8 cellular contexts compared by ENCODE assay signal in the genomic region with DNA sequence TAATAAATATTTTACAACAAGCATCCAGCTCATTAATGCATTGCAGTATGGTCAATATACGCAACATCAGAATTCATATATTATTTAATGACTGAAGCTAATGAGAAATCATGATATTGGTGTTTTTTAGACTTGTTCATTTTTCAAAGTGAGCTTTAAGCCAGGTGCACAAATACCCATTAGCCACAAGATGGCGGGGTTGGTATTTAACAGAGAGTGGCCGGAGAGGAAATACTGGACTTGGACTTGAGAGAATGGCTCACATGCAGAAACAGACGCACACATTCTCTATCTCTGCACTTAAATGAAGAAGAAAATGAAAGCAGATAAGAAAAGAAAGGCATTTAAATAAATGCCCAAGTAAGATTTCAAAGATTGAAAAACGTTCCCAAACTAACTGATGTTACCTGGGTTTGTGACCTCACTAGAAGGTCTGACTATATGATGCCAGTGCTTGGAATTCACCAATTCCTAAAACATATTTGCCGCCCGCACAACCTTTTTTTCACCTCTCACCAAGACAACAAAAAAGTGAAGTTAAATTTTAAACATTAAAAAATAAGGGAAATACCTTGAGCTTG. TPM values are rescaled to one million over a fixed set of nuclear protein-coding genes. Genes with fewer than 3 reads are reported as not detected.
DNase-seq lines count a peak whose midpoint lies in the region; ATAC-seq and TF ChIP-seq lines count a peak whose summit lies in the region.

No MANE protein-coding gene starts in this region.

- TF ChIP-seq POLR2A in Peyer's patch (IDR thresholded peaks at IDR 0.05) = no peak

- DNase-seq in activated CD4-positive, alpha-beta T cell treated with anti-CD3 and anti-CD28 coated beads for 48 hours = peak; percentile 20
- DNase-seq in activated CD4-positive, alpha-beta T cell treated with anti-CD3 and anti-CD28 coated beads, Interleukin-2, amount 50 U/mL, for 48 hours = no peak
- DNase-seq in HL-60 (ENCODE audit: low read depth in 1 of 2, low spot score in 1 of 2) (peak in 1 of 2 experiments; percentile 57), Peyer's patch (peak in 2 of 3 donors; percentile 45 to 66), dorsolateral prefrontal cortex (peak in 6 of 10 donors; percentile 31 to 74 (median 44)), memory B cell (ENCODE audit: low spot score in 2 of 2) (peak in 1 of 2 donors; percentile 34), HPDE6-E6E7 (ENCODE audit: extremely low spot score) (no peak)

- peaks cover 2% of the 10 kb centered on the region for H3K9me3 Mint-ChIP-seq in memory B cell

- H3K36me3 ChIP-seq in Peyer's patch = no peaks in the 10 kb centered on the region

- peaks cover 2% of the 10 kb centered on the region for H3K36me3 Mint-ChIP-seq in memory B cell

- peaks cover 7% of the 10 kb centered on the region for H3K4me1 Mint-ChIP-seq in memory B cell

- peak overlapping the region; percentile 39 for H3K4me3 Mint-ChIP-seq in memory B cell

- H3K4me3 ChIP-seq in HL-60 (replicated peaks; ENCODE audit: insufficient read depth, low read length) = no peak overlapping the region
- H3K4me3 ChIP-seq in Peyer's patch = no peak overlapping the region
- H3K4me3 ChIP-seq in dorsolateral prefrontal cortex = no peak overlapping the region

- TF ChIP-seq CTCF in HL-60 (IDR thresholded peaks at IDR 0.05; ENCODE audit: insufficient read depth, low read length) = peak; percentile 45
- peak; percentile 55 to 84 (median 71) for TF ChIP-seq CTCF in Peyer's patch (IDR thresholded peaks at IDR 0.05)
- peak; percentile 63 to 94 (median 82) for TF ChIP-seq CTCF in dorsolateral prefrontal cortex (IDR thresholded peaks at IDR 0.05 in 54 of 56, conservative IDR thresholded peaks at IDR 0.05 in 2 of 56; ENCODE audit: low read depth in 1 of 56, partially characterized antibody in 56 of 56)

- H3K27ac Mint-ChIP-seq in memory B cell = no peak overlapping the region

- no peaks in the 10 kb centered on the region for H3K9me3 ChIP-seq in Peyer's patch

- H3K27me3 ChIP-seq in HL-60 (ENCODE audit: insufficient read depth, poor library complexity, severe bottlenecking) (no peaks in the 10 kb centered on the region), Peyer's patch (no peaks in the 10 kb centered on the region), dorsolateral prefrontal cortex (peaks cover 0 to 3% (median 0%) of the 10 kb centered on the region in 45 donors)

- H3K4me1 ChIP-seq in Peyer's patch = no peaks in the 10 kb centered on the region

- peak; percentile 57 for ATAC-seq in GM21447 (IDR thresholded peaks at IDR 0.05; ENCODE audit: unreplicated experiment)
- peak; percentile 48 for ATAC-seq in memory B cell (ENCODE audit: low read depth)

- intact Hi-C loops in dorsolateral prefrontal cortex (cut with DNase I) = loop anchor here (2.0 to 10.0 kb wide), 4 partner anchors 594 to 1092 kb away; a partner anchor contains a TSS

- H3K27ac ChIP-seq in HL-60 (replicated peaks) (no peak overlapping the region), Peyer's patch (no peak overlapping the region), dorsolateral prefrontal cortex (peak overlapping the region in 1 of 59 donors; percentile 41)

- peaks cover 4% of the 10 kb centered on the region for H3K27me3 Mint-ChIP-seq in memory B cell

RNA-seq across cellular contexts. Expression of a gene that starts 21.2 kb away (rescaled TPM):
- total RNA-seq in Peyer's patch (100 to 1,000 TPM in 2 of 4 donors, 10 to 100 TPM in 2; 70.1 to 314 (median 89.7) TPM), dorsolateral prefrontal cortex (100 to 1,000 TPM in 106 of 120 experiments, 10 to 100 TPM in 14; 83.9 to 140 (median 113) TPM)

Comparison
In these comparisons a context has a peak if more than half of its experiments do, and no peak if none do; other contexts are left out.
1. DNase-seq: peak in activated CD4-positive, alpha-beta T cell treated with anti-CD3 and anti-CD28 coated beads for 48 hours (single experiment), Peyer's patch (2 of 3) and dorsolateral prefrontal cortex (6 of 10); none in activated CD4-positive, alpha-beta T cell treated with anti-CD3 and anti-CD28 coated beads, Interleukin-2, amount 50 U/mL, for 48 hours (0 of 2) and HPDE6-E6E7 (single experiment).
2. Peak in every context shown above with its lines, with median percentiles within 50 percentile points of each other: CTCF ChIP-seq.